27 cellular contexts compared by ENCODE assay signal in the genomic region with DNA sequence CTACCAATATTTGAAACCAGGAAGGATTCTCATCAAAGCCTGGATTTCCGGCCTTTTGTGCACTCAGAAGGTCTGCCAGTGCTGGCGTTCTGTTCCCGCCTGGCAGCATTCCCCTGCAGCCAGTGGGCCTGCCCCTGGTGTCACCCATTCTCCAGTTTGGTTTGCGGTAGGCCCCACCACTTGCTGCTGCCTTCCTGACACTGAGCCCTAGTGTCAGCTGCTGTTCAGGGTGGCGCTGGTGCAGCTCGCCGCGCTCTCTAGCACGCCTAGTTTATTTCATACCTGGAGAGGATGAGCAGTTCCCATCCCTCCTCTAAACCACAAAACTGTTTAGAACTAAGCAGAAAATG.
"Had no signal": no experiment of that assay in that cellular context is flagged by ENCODE, and none has a peak within 500 bp of the region (broad histone marks: within the 10 kb centered on the region; RNA-seq: fewer than 3 reads in every experiment).

No MANE protein-coding gene starts in this region.

- H3K27ac Mint-ChIP-seq: activated CD4-positive, alpha-beta memory T cell treated with anti-CD3 and anti-CD28 coated beads, Interleukin-2, amount 10 ng/mL, durations not matched to agents 7 days and 5 days; activated CD4-positive, alpha-beta T cell treated with anti-CD3 and anti-CD28 coated beads, Interleukin-2, amount 10 ng/mL, durations not matched to agents 24 days and 14 days; activated naive CD8-positive, alpha-beta T cell treated with anti-CD3 and anti-CD28 coated beads, Interleukin-2, amount 50 U/mL, for 24 hours; activated T-helper 2 cell treated with anti-CD3 and anti-CD28 coated beads, Interferon-gamma antibody, Interleukin-2, Interleukin-4, amounts not matched to agents 10 μg/mL and 5 μg/mL and 100 μg/mL, durations not matched to agents 14 hours and 24 hours and 36 hours; dendritic cell treated with granulocyte-macrophage colony-stimulating factor and Interleukin-4, amounts not matched to agents 40 ng/mL and 50 ng/mL, for 4 days; mesothelial cell of epicardium; naive thymus-derived CD8-positive, alpha-beta T cell; neural progenitor cell; stimulated activated effector memory CD8-positive, alpha-beta T cell treated with anti-CD3 and anti-CD28 coated beads, Interleukin-12 subunit alpha, Interleukin-12 subunit beta, amount 100 ng/mL, for 72 hours; T-helper 1 cell treated with Interleukin-12 subunit alpha and Interleukin-12 subunit beta and Interleukin-4 antibody, amounts not matched to agents 30 μg/mL and 1 μg/mL, for 36 hours had no signal

- H3K9me3 Mint-ChIP-seq: activated CD4-positive, alpha-beta memory T cell treated with anti-CD3 and anti-CD28 coated beads, Interleukin-2, amount 10 ng/mL, durations not matched to agents 7 days and 5 days; activated CD4-positive, alpha-beta T cell treated with anti-CD3 and anti-CD28 coated beads, Interleukin-2, amount 10 ng/mL, durations not matched to agents 24 days and 14 days; activated naive CD8-positive, alpha-beta T cell treated with anti-CD3 and anti-CD28 coated beads, Interleukin-2, amount 50 U/mL, for 24 hours; activated T-cell treated with anti-CD3 and anti-CD28 coated beads, Interleukin-2, amount 50 U/mL, for 4 hours; activated T-helper 2 cell treated with anti-CD3 and anti-CD28 coated beads, Interferon-gamma antibody, Interleukin-2, Interleukin-4, amounts not matched to agents 10 μg/mL and 5 μg/mL and 100 μg/mL, durations not matched to agents 14 hours and 24 hours and 36 hours; dendritic cell treated with granulocyte-macrophage colony-stimulating factor and Interleukin-4, amounts not matched to agents 40 ng/mL and 50 ng/mL, for 4 days; naive thymus-derived CD8-positive, alpha-beta T cell; neural progenitor cell; stimulated activated effector memory CD8-positive, alpha-beta T cell treated with anti-CD3 and anti-CD28 coated beads, Interleukin-12 subunit alpha, Interleukin-12 subunit beta, amount 100 ng/mL, for 72 hours; T-helper 1 cell treated with Interleukin-12 subunit alpha and Interleukin-12 subunit beta and Interleukin-4 antibody, amounts not matched to agents 30 μg/mL and 1 μg/mL, for 36 hours had no signal

- DNase-seq: activated CD4-positive, alpha-beta memory T cell treated with anti-CD3 and anti-CD28 coated beads, Interleukin-2, amount 10 ng/mL, durations not matched to agents 7 days and 5 days; activated CD4-positive, alpha-beta T cell treated with anti-CD3 and anti-CD28 coated beads, Interleukin-2, amount 10 ng/mL, durations not matched to agents 24 days and 14 days; activated naive CD4-positive, alpha-beta T cell; activated naive CD8-positive, alpha-beta T cell treated with anti-CD3 and anti-CD28 coated beads, Interleukin-2, amount 50 U/mL, for 24 hours; activated T-cell treated with anti-CD3 and anti-CD28 coated beads, Interleukin-2, amount 50 U/mL, for 4 hours; effector CD4-positive, alpha-beta T cell; erythroblast; foreskin fibroblast; mammary epithelial cell; stimulated activated CD4-positive, alpha-beta T cell treated with anti-CD3 and anti-CD28 coated beads, Interleukin-2, amount 100 ng/mL, for 24 hours; stomach had no signal

- H3K27ac ChIP-seq: cardiac muscle cell, left ventricle myocardium inferior, neural progenitor cell, parathyroid adenoma, skin epidermis, stomach, suprapubic skin, uterus had no signal

- H3K4me3 ChIP-seq: cardiac muscle cell, left ventricle myocardium inferior, neural progenitor cell, skin epidermis, stomach, suprapubic skin, tibial nerve, uterus had no signal

- H3K36me3 ChIP-seq: uterus had no signal

- H3K4me1 ChIP-seq: left ventricle myocardium inferior, neural progenitor cell, parathyroid adenoma, stomach, suprapubic skin, uterus had no signal

- H3K27me3 ChIP-seq: cardiac muscle cell, neural progenitor cell, stomach, suprapubic skin, tibial nerve, uterus had no signal

- H3K9me3 ChIP-seq: left ventricle myocardium inferior, stomach, suprapubic skin, tibial nerve, uterus had no signal

- H3K27me3 Mint-ChIP-seq: activated CD4-positive, alpha-beta memory T cell treated with anti-CD3 and anti-CD28 coated beads, Interleukin-2, amount 10 ng/mL, durations not matched to agents 7 days and 5 days; activated CD4-positive, alpha-beta T cell treated with anti-CD3 and anti-CD28 coated beads, Interleukin-2, amount 10 ng/mL, durations not matched to agents 24 days and 14 days; activated naive CD8-positive, alpha-beta T cell treated with anti-CD3 and anti-CD28 coated beads, Interleukin-2, amount 50 U/mL, for 24 hours; dendritic cell treated with granulocyte-macrophage colony-stimulating factor and Interleukin-4, amounts not matched to agents 40 ng/mL and 50 ng/mL, for 4 days; naive thymus-derived CD8-positive, alpha-beta T cell had no signal

- ATAC-seq: activated CD4-positive, CD25-positive, alpha-beta regulatory T cell treated with anti-CD3 and anti-CD28 coated beads, Interleukin-2, amount 50 U/mL, for 24 hours; activated naive CD8-positive, alpha-beta T cell treated with anti-CD3 and anti-CD28 coated beads, Interleukin-2, amount 50 U/mL, for 24 hours; activated T-cell treated with anti-CD3 and anti-CD28 coated beads, Interleukin-2, amount 50 U/mL, for 4 hours; naive thymus-derived CD8-positive, alpha-beta T cell; right cardiac atrium; stimulated activated effector memory CD8-positive, alpha-beta T cell treated with anti-CD3 and anti-CD28 coated beads, Interleukin-12 subunit alpha, Interleukin-12 subunit beta, amount 100 ng/mL, for 72 hours had no signal

- H3K4me3 Mint-ChIP-seq: activated CD4-positive, alpha-beta memory T cell treated with anti-CD3 and anti-CD28 coated beads, Interleukin-2, amount 10 ng/mL, durations not matched to agents 7 days and 5 days; activated CD4-positive, alpha-beta T cell treated with anti-CD3 and anti-CD28 coated beads, Interleukin-2, amount 10 ng/mL, durations not matched to agents 24 days and 14 days; activated naive CD8-positive, alpha-beta T cell treated with anti-CD3 and anti-CD28 coated beads, Interleukin-2, amount 50 U/mL, for 24 hours; activated T-cell treated with anti-CD3 and anti-CD28 coated beads, Interleukin-2, amount 50 U/mL, for 4 hours; dendritic cell treated with granulocyte-macrophage colony-stimulating factor and Interleukin-4, amounts not matched to agents 40 ng/mL and 50 ng/mL, for 4 days; mesothelial cell of epicardium; naive thymus-derived CD8-positive, alpha-beta T cell; neural progenitor cell; stimulated activated effector memory CD8-positive, alpha-beta T cell treated with anti-CD3 and anti-CD28 coated beads, Interleukin-12 subunit alpha, Interleukin-12 subunit beta, amount 100 ng/mL, for 72 hours; T-helper 1 cell treated with Interleukin-12 subunit alpha and Interleukin-12 subunit beta and Interleukin-4 antibody, amounts not matched to agents 30 μg/mL and 1 μg/mL, for 36 hours had no signal
